ENCODE assay signal across 8 cellular contexts in genomic region chr20:38152175-38153010, GRCh38. TPM values are rescaled to one million over a fixed set of nuclear protein-coding genes. Genes with fewer than 3 reads are reported as not detected.
DNase-seq lines count a peak whose midpoint lies in the region; ATAC-seq, FAIRE-seq and TF ChIP-seq lines count a peak whose summit lies in the region.

No MANE protein-coding gene starts in this region.

- peak; percentile 84 for FAIRE-seq in GM18507 (lab: Jason Lieb, UNC)

- H3K4me3 Mint-ChIP-seq in T-cell (peak overlapping the region in 2 of 3 donors; percentile 30 to 39), nephron (peak overlapping the region; percentile 2 to 47 (median 5))

- peaks cover 11 to 22% of the 10 kb centered on the region in 2 donors for H3K27me3 Mint-ChIP-seq in T-cell
- H3K27me3 Mint-ChIP-seq in nephron (ENCODE audit: low read depth): no peaks in the 10 kb centered on the region

- H3K4me1 Mint-ChIP-seq in T-cell (peaks cover 8 to 14% (median 9%) of the 10 kb centered on the region in 3 donors), nephron (peaks cover 23% of the 10 kb centered on the region)

- peak; percentile 69 for DNase-seq in GM18507 (ENCODE audit: extremely low spot score, insufficient read length, low read depth)
- peak in 3 of 34 experiments; percentile 11 to 45 (median 13) for DNase-seq in T-cell
- DNase-seq in occipital lobe (lab: John Stamatoyannopoulos, UW): no peak
- DNase-seq in OCI-M1 (lab: John Stamatoyannopoulos, UW): no peak

- POLR2A ChIA-PET in T-cell (lab: Charles Lee): no interaction called here

- CTCF ChIA-PET in T-cell (lab: Charles Lee): no interaction called here

- H3K36me3 Mint-ChIP-seq in T-cell (no peaks in the 10 kb centered on the region), nephron (ENCODE audit: low read depth) (no peaks in the 10 kb centered on the region)

- TF ChIP-seq CTCF in nephron (IDR thresholded peaks at IDR 0.05; ENCODE audit: unreplicated experiment in 3 of 3): no peak

- ATAC-seq in HG03135 (IDR thresholded peaks at IDR 0.05; ENCODE audit: unreplicated experiment): peak; percentile 71
- no peak for ATAC-seq in T-cell (replicated peaks in 1 of 4)
- ATAC-seq in esophagus mucosa: peak; percentile 68
- no peak for ATAC-seq in GM18873 (IDR thresholded peaks at IDR 0.05; ENCODE audit: low FRiP score, unreplicated experiment)

- H3K9me3 Mint-ChIP-seq in T-cell: no peaks in the 10 kb centered on the region
- H3K9me3 Mint-ChIP-seq in nephron: no peaks in the 10 kb centered on the region

- H3K27ac Mint-ChIP-seq in T-cell (peak overlapping the region in 1 of 2 donors; percentile 19), nephron (peak overlapping the region; percentile 96 to 99 (median 98))

RNA-seq across cellular contexts. Expression of gene TGM2, which starts 12.7 kb away (rescaled TPM):
- total RNA-seq in T-cell (1 to 10 TPM in 2 of 5 donors, under 1 TPM in 1, not detected in 2; 0.62 to 1.8 (median 1.2) TPM), esophagus mucosa (9.6 TPM), occipital lobe (3.7 TPM)

Comparison
In these comparisons a context has a peak if more than half of its experiments do, and no peak if none do; other contexts are left out.
1. ATAC-seq: peak in HG03135 (single experiment) and esophagus mucosa (single experiment); none in T-cell (0 of 4) and GM18873 (single experiment).